In the genomic region with DNA sequence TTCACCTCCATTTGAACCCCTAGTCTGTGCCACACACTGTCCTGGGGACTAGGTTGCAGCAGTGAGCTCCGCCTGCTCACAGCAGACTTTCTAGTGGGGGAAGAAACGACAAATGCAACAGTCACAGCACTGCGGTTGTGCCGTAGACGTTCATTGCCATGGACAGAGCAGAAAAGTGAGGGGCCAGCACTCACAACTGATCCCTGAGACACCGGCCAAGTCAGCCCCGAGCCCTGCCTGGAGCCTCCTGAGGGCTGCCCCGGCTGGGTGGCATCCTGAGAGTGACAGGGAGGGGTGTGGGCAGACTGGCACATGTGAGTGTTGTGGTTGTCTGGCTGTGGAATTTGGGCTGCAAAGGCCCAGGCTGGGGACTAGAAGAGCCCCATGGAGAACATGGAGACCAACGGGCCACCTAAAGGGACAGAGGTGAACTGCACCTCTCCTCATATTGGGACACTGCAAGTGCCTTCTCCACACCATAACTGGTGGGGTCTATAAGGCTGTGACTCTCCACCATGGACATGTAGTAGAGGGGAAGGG, we compare ENCODE assay signal across 11 cellular contexts. TPM values are rescaled to one million over a fixed set of nuclear protein-coding genes. Genes with fewer than 3 reads are reported as not detected.
DNase-seq lines count a peak whose midpoint lies in the region; ATAC-seq and TF ChIP-seq lines count a peak whose summit lies in the region.
"Had no signal": no experiment of that assay in that cellular context is flagged by ENCODE, and none has a peak within 500 bp of the region (broad histone marks: within the 10 kb centered on the region; RNA-seq: fewer than 3 reads in every experiment).

No MANE protein-coding gene starts in this region.

- no peak for ATAC-seq in GM18519 (IDR thresholded peaks at IDR 0.05; ENCODE audit: low FRiP score, unreplicated experiment)
- no peak for ATAC-seq in GM19397 (IDR thresholded peaks at IDR 0.05; ENCODE audit: unreplicated experiment)

- H3K18ac ChIP-seq in mesenchymal stem cell (ENCODE audit: low read depth in 1 of 2, low read length in 2 of 2): no peak overlapping the region

- no peak overlapping the region for H3K27ac Mint-ChIP-seq in type B pancreatic cell
- H3K27ac Mint-ChIP-seq: activated naive CD4-positive, alpha-beta T cell treated with anti-CD3 and anti-CD28 coated beads, Interleukin-2, amount 10 ng/mL, durations not matched to agents 7 days and 5 days; naive B cell had no signal

- no peak for TF ChIP-seq POLR2A in NB4 (IDR thresholded peaks at IDR 0.05; ENCODE audit: extremely low read depth, insufficient read length)

- H2BK5ac ChIP-seq in mesenchymal stem cell (ENCODE audit: low read depth, low read length, poor library complexity, severe bottlenecking): no peak overlapping the region

- H3K4me3 ChIP-seq in cardiac muscle cell (no peak overlapping the region), right atrium auricular region (no peak overlapping the region), NB4 (ENCODE audit: low read depth, low read length) (no peak overlapping the region), epithelial cell of proximal tubule (ENCODE audit: low read depth, low read length) (no peak overlapping the region), mesenchymal stem cell (ENCODE audit: insufficient read depth in 1 of 2, low read depth in 1 of 2, low read length in 2 of 2) (no peak overlapping the region)

- no peak overlapping the region for H3K9ac ChIP-seq in mesenchymal stem cell (ENCODE audit: low read length)

- H3K36me3 ChIP-seq in cardiac muscle cell (no peaks in the 10 kb centered on the region), right atrium auricular region (no peaks in the 10 kb centered on the region), mesenchymal stem cell (ENCODE audit: control insufficient read depth in 1 of 2, insufficient read depth in 2 of 2, low read depth in 1 of 2, low read length in 2 of 2) (no peaks in the 10 kb centered on the region)

- H3K79me1 ChIP-seq in mesenchymal stem cell (replicated peaks; ENCODE audit: low read length, poor library complexity, severe bottlenecking): no peaks in the 10 kb centered on the region

- H2BK120ac ChIP-seq in mesenchymal stem cell (ENCODE audit: low read depth, low read length): no peak overlapping the region

- H3K27me3 ChIP-seq in cardiac muscle cell: peaks cover 22% of the 10 kb centered on the region
- H3K27me3 ChIP-seq in right atrium auricular region: peaks cover 0 to 9% of the 10 kb centered on the region in 2 donors
- peaks cover 13 to 40% of the 10 kb centered on the region in 2 experiments for H3K27me3 ChIP-seq in mesenchymal stem cell (ENCODE audit: control insufficient read depth in 1 of 2, insufficient read depth in 1 of 2, low read length in 2 of 2)

- H3K14ac ChIP-seq in mesenchymal stem cell (ENCODE audit: low read length in 2 of 2): no peak overlapping the region

- H3K4me2 ChIP-seq in mesenchymal stem cell (ENCODE audit: low read length, poor library complexity, severe bottlenecking): no peak overlapping the region

- H2BK15ac ChIP-seq in mesenchymal stem cell (ENCODE audit: low read depth, poor library complexity, severe bottlenecking): no peak overlapping the region

- H3K27ac ChIP-seq in cardiac muscle cell: no peak overlapping the region
- H3K27ac ChIP-seq in right atrium auricular region: no peak overlapping the region
- H3K27ac ChIP-seq in mesenchymal stem cell (ENCODE audit: low read length, poor library complexity, severe bottlenecking): no peak overlapping the region

- H3K9me3 ChIP-seq in cardiac muscle cell (ENCODE audit: low read depth) (no peaks in the 10 kb centered on the region), right atrium auricular region (peaks cover 0 to 11% of the 10 kb centered on the region in 2 donors), mesenchymal stem cell (ENCODE audit: control insufficient read depth, low read length) (peaks cover 20% of the 10 kb centered on the region)

- H3K4ac ChIP-seq in mesenchymal stem cell (ENCODE audit: low read depth in 1 of 2, low read length in 2 of 2): no peak overlapping the region

- TF ChIP-seq CTCF in cardiac muscle cell (IDR thresholded peaks at IDR 0.05; ENCODE audit: low read depth, low read length): peak; percentile 18
- no peak for TF ChIP-seq CTCF in right atrium auricular region (IDR thresholded peaks at IDR 0.05)
- peak; percentile 41 for TF ChIP-seq CTCF in NB4 (IDR thresholded peaks at IDR 0.05; ENCODE audit: low read depth, low read length)
- TF ChIP-seq CTCF in epithelial cell of proximal tubule (conservative IDR thresholded peaks at IDR 0.05; ENCODE audit: low read depth, low read length): peak; percentile 42
- peak; percentile 51 for TF ChIP-seq CTCF in type B pancreatic cell (conservative IDR thresholded peaks at IDR 0.05)

- DNase-seq in cardiac muscle cell (ENCODE audit: low read depth in 1 of 2, low spot score in 1 of 2) (no peak), right atrium auricular region (ENCODE audit: low spot score) (no peak), NB4 (ENCODE audit: low read depth) (peak; percentile 47), epithelial cell of proximal tubule (ENCODE audit: low read depth) (no peak), type B pancreatic cell (ENCODE audit: extremely low spot score, unreplicated experiment) (no peak), mesenchymal stem cell (no peak)
- DNase-seq: activated naive CD4-positive, alpha-beta T cell treated with anti-CD3 and anti-CD28 coated beads, Interleukin-2, amount 10 ng/mL, durations not matched to agents 7 days and 5 days; naive B cell had no signal

- WGBS in mesenchymal stem cell: 86% methylated on average over 8 of the region's 9 CpGs

- H4K91ac ChIP-seq in mesenchymal stem cell (ENCODE audit: low read length): no peak overlapping the region

- no peak overlapping the region for H2AK5ac ChIP-seq in mesenchymal stem cell (ENCODE audit: low read length, severe bottlenecking)

- no peak overlapping the region for H3K23ac ChIP-seq in mesenchymal stem cell (ENCODE audit: low read length in 2 of 2)

- no peaks in the 10 kb centered on the region for H3K36me3 Mint-ChIP-seq in type B pancreatic cell
- H3K36me3 Mint-ChIP-seq: activated naive CD4-positive, alpha-beta T cell treated with anti-CD3 and anti-CD28 coated beads, Interleukin-2, amount 10 ng/mL, durations not matched to agents 7 days and 5 days; naive B cell had no signal

- no peak overlapping the region for H3K4me3 Mint-ChIP-seq in type B pancreatic cell
- H3K4me3 Mint-ChIP-seq: activated naive CD4-positive, alpha-beta T cell treated with anti-CD3 and anti-CD28 coated beads, Interleukin-2, amount 10 ng/mL, durations not matched to agents 7 days and 5 days had no signal

- peaks cover 3% of the 10 kb centered on the region for H3K27me3 Mint-ChIP-seq in type B pancreatic cell

- H2BK12ac ChIP-seq in mesenchymal stem cell (ENCODE audit: low read length in 2 of 2): no peak overlapping the region

- H3K4me1 ChIP-seq in cardiac muscle cell (ENCODE audit: low read depth) (no peaks in the 10 kb centered on the region), right atrium auricular region (no peaks in the 10 kb centered on the region), mesenchymal stem cell (ENCODE audit: control insufficient read depth, insufficient read depth, low read depth, low read length) (peaks cover 10% of the 10 kb centered on the region)

- H4K8ac ChIP-seq in mesenchymal stem cell (ENCODE audit: low read length): no peak overlapping the region

- H2AFZ ChIP-seq in mesenchymal stem cell (ENCODE audit: low read depth, low read length): no peak overlapping the region

- H3K4me1 Mint-ChIP-seq in type B pancreatic cell (ENCODE audit: unreplicated experiment): no peaks in the 10 kb centered on the region
- H3K4me1 Mint-ChIP-seq: activated naive CD4-positive, alpha-beta T cell treated with anti-CD3 and anti-CD28 coated beads, Interleukin-2, amount 10 ng/mL, durations not matched to agents 7 days and 5 days; naive B cell had no signal

- H3K9me3 Mint-ChIP-seq in type B pancreatic cell: peaks cover 7% of the 10 kb centered on the region
- H3K9me3 Mint-ChIP-seq: activated naive CD4-positive, alpha-beta T cell treated with anti-CD3 and anti-CD28 coated beads, Interleukin-2, amount 10 ng/mL, durations not matched to agents 7 days and 5 days had no signal

RNA-seq across cellular contexts. Expression of gene DUSP9, which starts 4.6 kb away (rescaled TPM):
- total RNA-seq in cardiac muscle cell: 5.4 and 8.7 TPM in 2 replicates
- polyA plus RNA-seq in cardiac muscle cell: 6.8 and 8.7 TPM in 2 replicates
- total RNA-seq in right atrium auricular region: not detected
- total RNA-seq in epithelial cell of proximal tubule: 3.1 and 5.9 TPM in 2 replicates
- total RNA-seq in type B pancreatic cell (ENCODE audit: low replicate concordance): 5.8 and 9.5 TPM in 2 replicates
- polyA plus RNA-seq in mesenchymal stem cell (2013, experiment 1 of 2): 0.03 TPM
- polyA plus RNA-seq in mesenchymal stem cell (2013, experiment 2 of 2): 0.01 TPM

RNA-seq across cellular contexts. Expression of gene PNCK, which starts 22.0 kb away (rescaled TPM):
- total RNA-seq in cardiac muscle cell (19.4 and 23.5 TPM in 2 replicates), right atrium auricular region (10 to 100 TPM in 1 of 2 donors, 1 to 10 TPM in 1; 4.0 to 42.4 TPM), epithelial cell of proximal tubule (0.86 TPM in 1 of 2 replicates, not detected in the other), type B pancreatic cell (ENCODE audit: low replicate concordance) (2.2 and 3.7 TPM in 2 replicates)
- 14.5 and 25.5 TPM in 2 replicates for polyA plus RNA-seq in cardiac muscle cell
- 0.10 TPM for polyA plus RNA-seq in mesenchymal stem cell (2013, experiment 1 of 2)
- polyA plus RNA-seq in mesenchymal stem cell (2013, experiment 2 of 2): 0.03 TPM
- total RNA-seq: G401 had no signal

RNA-seq across cellular contexts. Expression of gene SLC6A8, which starts 36.1 kb away (rescaled TPM):
- total RNA-seq in cardiac muscle cell (23.7 and 29.0 TPM in 2 replicates), right atrium auricular region (10 to 100 TPM; 71.3 to 76.6 TPM), epithelial cell of proximal tubule (20.0 and 30.5 TPM in 2 replicates), type B pancreatic cell (ENCODE audit: low replicate concordance) (19.9 and 56.8 TPM in 2 replicates)
- 35.8 and 37.3 TPM in 2 replicates for polyA plus RNA-seq in cardiac muscle cell
- 26.1 TPM for polyA plus RNA-seq in mesenchymal stem cell (2013, experiment 1 of 2)
- 26.0 TPM for polyA plus RNA-seq in mesenchymal stem cell (2013, experiment 2 of 2)

RNA-seq across cellular contexts. Expression of gene CCNQ, which starts 52.7 kb away (rescaled TPM):
- total RNA-seq in cardiac muscle cell (28.5 and 33.8 TPM in 2 replicates), right atrium auricular region (10 to 100 TPM; 48.0 to 65.0 TPM), epithelial cell of proximal tubule (31.4 and 48.3 TPM in 2 replicates), type B pancreatic cell (ENCODE audit: low replicate concordance) (19.0 and 19.9 TPM in 2 replicates)
- polyA plus RNA-seq in cardiac muscle cell: 36.8 and 37.0 TPM in 2 replicates
- polyA plus RNA-seq in mesenchymal stem cell (2013, experiment 1 of 2): 24.5 TPM
- 26.2 TPM for polyA plus RNA-seq in mesenchymal stem cell (2013, experiment 2 of 2)

Comparison
In these comparisons a context has a peak if more than half of its experiments do, and no peak if none do; other contexts are left out.
1. CTCF ChIP-seq: peak in cardiac muscle cell (single experiment), NB4 (single experiment), epithelial cell of proximal tubule (single experiment) and type B pancreatic cell (single experiment); none in right atrium auricular region (0 of 2).